In the genomic region with DNA sequence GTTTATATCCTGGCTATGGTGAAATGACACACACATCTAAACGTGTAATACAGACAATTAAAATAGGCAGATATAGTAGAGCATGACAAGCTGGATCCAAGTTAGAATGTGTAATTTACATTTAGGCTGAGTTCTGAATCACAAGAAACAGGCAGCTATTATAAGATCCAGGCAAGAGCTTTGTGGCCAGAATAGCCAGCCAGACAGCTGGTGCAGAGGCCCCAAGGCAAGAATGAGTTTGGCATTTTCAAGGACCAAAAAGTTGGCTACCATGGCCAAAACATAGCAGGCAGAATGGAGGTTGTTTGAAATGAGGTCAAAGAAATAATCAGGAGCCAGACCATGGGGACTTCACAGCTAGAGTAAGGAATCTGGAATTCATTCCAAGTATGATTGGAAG, we compare ENCODE assay signal across 28 cellular contexts.
"Had no signal": no experiment of that assay in that cellular context is flagged by ENCODE, and none has a peak within 500 bp of the region (broad histone marks: within the 10 kb centered on the region; RNA-seq: fewer than 3 reads in every experiment).

No MANE protein-coding gene starts in this region.

- H3K27me3 ChIP-seq: ascending aorta, body of pancreas, colonic mucosa, esophagus squamous epithelium, gastroesophageal sphincter, heart right ventricle had no signal

- DNase-seq: activated CD4-positive, alpha-beta memory T cell treated with anti-CD3 and anti-CD28 coated beads for 36 hours; activated CD4-positive, alpha-beta T cell treated with anti-CD3 and anti-CD28 coated beads for 36 hours; activated CD4-positive, alpha-beta T cell treated with anti-CD3 and anti-CD28 coated beads, Interleukin-2, amount 10 ng/mL, durations not matched to agents 24 days and 14 days; activated CD4-positive, CD25-positive, alpha-beta regulatory T cell; activated CD4-positive, CD25-positive, alpha-beta regulatory T cell treated with anti-CD3 and anti-CD28 coated beads, Interleukin-2, amount 50 U/mL, for 72 hours; activated CD8-positive, alpha-beta memory T cell treated with anti-CD3 and anti-CD28 coated beads, Interleukin-2, amount 10 ng/mL, durations not matched to agents 7 days and 5 days; activated CD8-positive, alpha-beta memory T cell treated with anti-CD3 and anti-CD28 coated beads, Interleukin-2, amount 50 U/mL, for 4 hours; activated CD8-positive, alpha-beta T cell treated with anti-CD3 and anti-CD28 coated beads, Interleukin-2, amount 10 ng/mL, durations not matched to agents 7 days and 5 days; activated gamma-delta T cell; activated naive CD4-positive, alpha-beta T cell; activated naive CD4-positive, alpha-beta T cell treated with anti-CD3 and anti-CD28 coated beads, Interleukin-2, amount 10 ng/mL, durations not matched to agents 7 days and 5 days; activated naive CD8-positive, alpha-beta T cell treated with anti-CD3 and anti-CD28 coated beads, Interleukin-2, amount 10 ng/mL, durations not matched to agents 7 days and 5 days; activated T-cell treated with anti-CD3 and anti-CD28 coated beads, Interleukin-2, amount 50 U/mL, for 1 hour; activated T-cell treated with anti-CD3 and anti-CD28 coated beads, Interleukin-2, amount 50 U/mL, for 72 hours; body of pancreas; caudate nucleus; colonic mucosa; effector CD8-positive, alpha-beta T cell; esophagus squamous epithelium; foreskin melanocyte; heart right ventricle; T-helper 1 cell; T-helper 17 cell; T1000 had no signal

- H3K36me3 ChIP-seq: ascending aorta, colonic mucosa, esophagus squamous epithelium, gastroesophageal sphincter, heart right ventricle had no signal

- H3K4me3 ChIP-seq: ascending aorta, body of pancreas, colonic mucosa, esophagus squamous epithelium, gastroesophageal sphincter, heart right ventricle had no signal

- H3K27ac ChIP-seq: ascending aorta, body of pancreas, colonic mucosa, epithelial cell of prostate, esophagus squamous epithelium, gastroesophageal sphincter, heart right ventricle had no signal

- H3K4me1 ChIP-seq: ascending aorta, body of pancreas, colonic mucosa, esophagus squamous epithelium, gastroesophageal sphincter, heart right ventricle had no signal

- ATAC-seq: activated CD4-positive, alpha-beta T cell treated with anti-CD3 and anti-CD28 coated beads for 36 hours; activated CD8-positive, alpha-beta memory T cell treated with anti-CD3 and anti-CD28 coated beads, Interleukin-2, amount 10 ng/mL, durations not matched to agents 7 days and 5 days; activated CD8-positive, alpha-beta T cell treated with anti-CD3 and anti-CD28 coated beads, Interleukin-2, amount 10 ng/mL, durations not matched to agents 7 days and 5 days; activated naive CD4-positive, alpha-beta T cell treated with anti-CD3 and anti-CD28 coated beads, Interleukin-2, amount 50 U/mL, for 72 hours; activated T-cell treated with anti-CD3 and anti-CD28 coated beads, Interleukin-2, amount 50 U/mL, for 72 hours; body of pancreas; gastroesophageal sphincter; heart right ventricle; T-helper 17 cell had no signal

- H3K9me3 ChIP-seq: ascending aorta, body of pancreas, colonic mucosa, esophagus squamous epithelium, gastroesophageal sphincter, heart right ventricle had no signal
